16 cellular contexts compared by ENCODE assay signal in genomic region chr20:56826306-56826970, GRCh38.
A peak's percentile ranks its signal among the peaks of the same experiment; 100 is the strongest.
DNase-seq lines count a peak whose midpoint lies in the region; ATAC-seq and TF ChIP-seq lines count a peak whose summit lies in the region.
"Had no signal": no experiment of that assay in that cellular context is flagged by ENCODE, and none has a peak within 500 bp of the region (broad histone marks: within the 10 kb centered on the region; RNA-seq: fewer than 3 reads in every experiment).

No MANE protein-coding gene starts in this region.

- TF ChIP-seq CTCF in PC-3 (conservative IDR thresholded peaks at IDR 0.05; ENCODE audit: low read depth, low read length) (no peak), esophagus squamous epithelium (IDR thresholded peaks at IDR 0.05) (no peak)

- H3K27me3 ChIP-seq in PC-3 (ENCODE audit: low read length), result no peaks in the 10 kb centered on the region
- H3K27me3 ChIP-seq in esophagus squamous epithelium, result peaks cover 0 to 20% (median 2%) of the 10 kb centered on the region in 4 donors
- no peaks in the 10 kb centered on the region for H3K27me3 ChIP-seq in HAP-1 (ENCODE audit: low read depth)
- H3K27me3 ChIP-seq: ascending aorta had no signal

- H2AFZ ChIP-seq in PC-3 (ENCODE audit: low read length), result peak overlapping the region; percentile 47; the same call in 1 of the 2 replicates
- H2AFZ ChIP-seq: parathyroid adenoma had no signal

- H3K4me3 ChIP-seq in PC-3 (ENCODE audit: low read length) (no peak overlapping the region), esophagus squamous epithelium (peak overlapping the region in 1 of 4 donors; percentile 36), HAP-1 (no peak overlapping the region)
- H3K4me3 ChIP-seq: ascending aorta had no signal

- no peak overlapping the region for H3K9ac ChIP-seq in PC-3 (ENCODE audit: low read length)
- H3K9ac ChIP-seq: parathyroid adenoma had no signal

- H3K4me2 ChIP-seq in PC-3 (ENCODE audit: low read length), result peak overlapping the region; percentile 12; the same call in 1 of the 2 replicates

- H3K9me2 ChIP-seq in PC-3 (replicated peaks; ENCODE audit: low read length), result no peaks in the 10 kb centered on the region

- no peaks in the 10 kb centered on the region for H4K20me1 ChIP-seq in PC-3 (ENCODE audit: low read length)

- no peak for ATAC-seq in PC-3
- ATAC-seq in sciatic nerve, result peak; percentile 89
- ATAC-seq: activated CD8-positive, alpha-beta memory T cell treated with anti-CD3 and anti-CD28 coated beads, Interleukin-2, amount 10 ng/mL, durations not matched to agents 7 days and 5 days had no signal

- TF ChIP-seq POLR2A in esophagus squamous epithelium (IDR thresholded peaks at IDR 0.05), result no peak

- 36 to 45% methylated on average over 11 of the region's 11 CpGs for WGBS in esophagus squamous epithelium, 2 donors

- H3K4me1 ChIP-seq in PC-3 (ENCODE audit: insufficient read depth, low read length) (peaks cover 16% of the 10 kb centered on the region; the same call in 1 of the 2 replicates), esophagus squamous epithelium (peaks cover 8 to 41% (median 15%) of the 10 kb centered on the region in 3 donors), HAP-1 (no peaks in the 10 kb centered on the region; the same call in none of the 2 replicates)
- H3K4me1 ChIP-seq: ascending aorta, parathyroid adenoma had no signal

- no TSS peak for BruUV-seq in PC-3 (replicated peaks; lab: Mats Ljungman, UMichigan)

- H3K36me3 ChIP-seq in PC-3 (ENCODE audit: low read depth, low read length) (no peaks in the 10 kb centered on the region), esophagus squamous epithelium (no peaks in the 10 kb centered on the region), HAP-1 (replicated peaks) (no peaks in the 10 kb centered on the region)
- H3K36me3 ChIP-seq: ascending aorta had no signal

- no peaks in the 10 kb centered on the region for H3K79me2 ChIP-seq in PC-3 (ENCODE audit: low read length)
- H3K79me2 ChIP-seq: parathyroid adenoma had no signal

- H3K9me3 ChIP-seq in PC-3 (ENCODE audit: low read length) (no peaks in the 10 kb centered on the region), esophagus squamous epithelium (no peaks in the 10 kb centered on the region), HAP-1 (no peaks in the 10 kb centered on the region)
- H3K9me3 ChIP-seq: ascending aorta had no signal

- in situ Hi-C loops in HAP-1 (cut with MboI; ENCODE audit: low sequenced_read_pairs), result no loop called here

- H3K27ac ChIP-seq in PC-3 (ENCODE audit: low read length) (no peak overlapping the region), esophagus squamous epithelium (peak overlapping the region; percentile 44 to 85 (median 76)), caudate nucleus (ENCODE audit: low read depth, low read length) (no peak overlapping the region)
- H3K27ac ChIP-seq: ascending aorta, parathyroid adenoma had no signal

- peak; percentile 47 for DNase-seq in EL
- DNase-seq in PC-3, result no peak
- DNase-seq in esophagus squamous epithelium (lab: John Stamatoyannopoulos, UW), result no peak
- DNase-seq in sciatic nerve (ENCODE audit: low spot score), result no peak
- DNase-seq in retina, result no peak
- no peak for DNase-seq in stimulated activated CD4-positive, alpha-beta T cell treated with anti-CD3 and anti-CD28 coated beads, Interleukin-4, amount 100 ng/mL, for 24 hours
- no peak for DNase-seq in HAP-1 (ENCODE audit: low spot score in 2 of 2)
- no peak for DNase-seq in caudate nucleus (lab: John Stamatoyannopoulos, UW)
- DNase-seq: activated CD4-positive, CD25-positive, alpha-beta regulatory T cell; activated CD8-positive, alpha-beta memory T cell treated with anti-CD3 and anti-CD28 coated beads, Interleukin-2, amount 10 ng/mL, durations not matched to agents 7 days and 5 days; activated gamma-delta T cell; DMS79 treated with DMSO at 0.1 percent for 48 hours; MM.1S; NK-92 treated with Interleukin-12 subunit alpha and Interleukin-12 subunit beta, amount 100 ng/mL, for 24 hours had no signal

- intact Hi-C loops in PC-3 (cut with micrococcal nuclease), result no loop called here
- intact Hi-C loops in esophagus squamous epithelium (cut with DNase I), result no loop called here
- intact Hi-C loops in sciatic nerve (cut with DNase I), result no loop called here

- H3F3A ChIP-seq in PC-3 (ENCODE audit: low read length, unreplicated experiment), result no peaks in the 10 kb centered on the region

- CTCF ChIA-PET in PC-3 (lab: Charles Lee), result no interaction called here

- POLR2A ChIA-PET in PC-3 (lab: Charles Lee; ENCODE audit: unreplicated experiment), result no interaction called here

Comparison
In these comparisons a context has a peak if more than half of its experiments do, and no peak if none do; other contexts are left out.
1. H3K27ac ChIP-seq: peak in esophagus squamous epithelium (4 of 4); none in PC-3 (single experiment) and caudate nucleus (single experiment).